ENCODE assay signal across 21 cellular contexts in genomic region chr2:47656715-47657600, GRCh38.
DNase-seq lines count a peak whose midpoint lies in the region; ATAC-seq, FAIRE-seq and TF ChIP-seq lines count a peak whose summit lies in the region.
"Had no signal": no experiment of that assay in that cellular context is flagged by ENCODE, and none has a peak within 500 bp of the region (broad histone marks: within the 10 kb centered on the region; RNA-seq: fewer than 3 reads in every experiment).

No MANE protein-coding gene starts in this region.

- POLR2A ChIA-PET in GM10248 (lab: Yijun Ruan, JAX), result no interaction called here
- POLR2A ChIA-PET in GM12878 (lab: Charles Lee), result interaction anchor here (0.6 kb wide), 1 partner anchor 56 kb away, joined by 7 read pairs; no protein-coding TSS in a partner anchor

- H3K36me3 Mint-ChIP-seq in neural progenitor cell, result no peaks in the 10 kb centered on the region
- H3K36me3 Mint-ChIP-seq: memory B cell had no signal

- TF ChIP-seq POLR2A in GM12878 (IDR thresholded peaks at IDR 0.05; ENCODE audit: low read depth, low read length), result no peak

- H3K4me3 ChIP-seq in GM12878 (no peak overlapping the region), neural progenitor cell (no peak overlapping the region)
- H3K4me3 ChIP-seq: gastrocnemius medialis, K562, SJSA1, thoracic aorta had no signal

- in situ Hi-C loops in GM12878 (cut with MboI), result no loop called here

- ATAC-seq in GM12878, result peak; percentile 30
- no peak for ATAC-seq in HG02763 (IDR thresholded peaks at IDR 0.05; ENCODE audit: unreplicated experiment)
- ATAC-seq: activated T-cell treated with anti-CD3 and anti-CD28 coated beads, Interleukin-2, amount 50 U/mL, for 4 hours; gastrocnemius medialis; K562; sciatic nerve had no signal

- no peak for FAIRE-seq in GM12878 (lab: Jason Lieb, UNC)
- FAIRE-seq: K562 had no signal

- CTCF ChIA-PET in GM10248 (lab: Yijun Ruan, JAX) (interaction anchor here (0.9 to 1.4 kb wide), 7 partner anchors 10 to 322 kb away, joined by 3 to 6 read pairs (median 3); no protein-coding TSS in a partner anchor), GM12878 (lab: Yijun Ruan, JAX) (interaction anchor here (1.0 to 1.3 kb wide), 2 partner anchors 110 kb away, joined by 3 read pairs; no protein-coding TSS in a partner anchor)

- H3K27ac ChIP-seq in GM12878 (ENCODE audit: control insufficient read depth, insufficient read depth), result no peak overlapping the region
- H3K27ac ChIP-seq in neural progenitor cell, result no peak overlapping the region
- H3K27ac ChIP-seq: gastrocnemius medialis, neutrophil, SJSA1, thoracic aorta had no signal

- H3K27ac Mint-ChIP-seq in neural progenitor cell, result peak overlapping the region; percentile 18
- H3K27ac Mint-ChIP-seq: memory B cell had no signal

- TF ChIP-seq RAD21 in GM12878 (IDR thresholded peaks at IDR 0.05; ENCODE audit: insufficient read depth, low read depth, low read length), result no peak

- no peak overlapping the region for H3K4me3 Mint-ChIP-seq in neural progenitor cell
- H3K4me3 Mint-ChIP-seq: activated T-cell treated with anti-CD3 and anti-CD28 coated beads, Interleukin-2, amount 50 U/mL, for 4 hours; memory B cell had no signal

- H3K4me1 Mint-ChIP-seq in neural progenitor cell, result peaks cover 17% of the 10 kb centered on the region

- H3F3A ChIP-seq in neural progenitor cell (ENCODE audit: low read depth), result no peaks in the 10 kb centered on the region

- peaks cover 2% of the 10 kb centered on the region for H3K9me3 Mint-ChIP-seq in neural progenitor cell
- H3K9me3 Mint-ChIP-seq: activated T-cell treated with anti-CD3 and anti-CD28 coated beads, Interleukin-2, amount 50 U/mL, for 4 hours; memory B cell had no signal

- H3K4me1 ChIP-seq in GM12878 (ENCODE audit: control insufficient read depth, insufficient read depth, low read length) (peaks cover 43% of the 10 kb centered on the region), neural progenitor cell (peaks cover 16% of the 10 kb centered on the region)
- H3K4me1 ChIP-seq: gastrocnemius medialis, SJSA1 had no signal

- BruUV-seq in GM12878 (replicated peaks; lab: Mats Ljungman, UMichigan), result no TSS peak

- H3K79me2 ChIP-seq in GM12878 (ENCODE audit: control insufficient read depth, insufficient read depth, low read length) (no peaks in the 10 kb centered on the region), neural progenitor cell (ENCODE audit: low read depth) (no peaks in the 10 kb centered on the region)

- DNase-seq in GM10248 (ENCODE audit: extremely low spot score), result peak; percentile 43
- DNase-seq in HT1080 (ENCODE audit: low read depth), result peak; percentile 54
- no peak for DNase-seq in GM12878 (ENCODE audit: low read depth, low spot score)
- no peak for DNase-seq in neural progenitor cell (ENCODE audit: low spot score)
- DNase-seq in inferior parietal cortex (ENCODE audit: extremely low spot score), result no peak
- DNase-seq in LoVo (ENCODE audit: low spot score), result no peak
- no peak for DNase-seq in hepatic stellate cell (ENCODE audit: low spot score)
- DNase-seq: activated CD4-positive, alpha-beta T cell treated with anti-CD3 and anti-CD28 coated beads, Interleukin-2, amount 50 U/mL, for 4 hours; activated T-cell treated with anti-CD3 and anti-CD28 coated beads, Interleukin-2, amount 50 U/mL, for 4 hours; C1 segment of cervical spinal cord; DMS53; gastrocnemius medialis; NCI-H1436; NCI-H446 had no signal

- no peaks in the 10 kb centered on the region for H4K20me1 ChIP-seq in GM12878 (ENCODE audit: control insufficient read depth, insufficient read depth)
- H4K20me1 ChIP-seq in neural progenitor cell (ENCODE audit: low read depth), result no peaks in the 10 kb centered on the region

- TF ChIP-seq CTCF in GM10248 (IDR thresholded peaks at IDR 0.05; ENCODE audit: control extremely low read depth, extremely low read depth, low read depth, missing control alignments) (no peak), GM12878 (IDR thresholded peaks at IDR 0.05 in 2 of 3, conservative IDR thresholded peaks at IDR 0.05 in 1 of 3; ENCODE audit: control insufficient read depth in 2 of 3, extremely low read depth in 1 of 3, insufficient read depth in 1 of 3, low read depth in 3 of 3, low read length in 3 of 3) (no peak), neural progenitor cell (IDR thresholded peaks at IDR 0.05) (no peak)

- H3K27me3 Mint-ChIP-seq in neural progenitor cell (ENCODE audit: insufficient read depth, low read depth), result peaks cover 7% of the 10 kb centered on the region
- H3K27me3 Mint-ChIP-seq: memory B cell had no signal

- H3K4me2 ChIP-seq in GM12878 (ENCODE audit: control insufficient read depth, insufficient read depth), result no peak overlapping the region
- no peak overlapping the region for H3K4me2 ChIP-seq in neural progenitor cell

- SMC1A ChIA-PET in GM12878 (lab: Charles Lee; ENCODE audit: uncharacterized antibody, unreplicated experiment), result interaction anchor here (1.1 to 4.6 kb wide), 2 partner anchors 110 to 111 kb away, joined by 3 to 39 read pairs; no protein-coding TSS in a partner anchor

- TF ChIP-seq EP300 in GM12878 (IDR thresholded peaks at IDR 0.05; ENCODE audit: borderline replicate concordance in 1 of 2, control insufficient read depth in 1 of 2, low read depth in 2 of 2, low read length in 2 of 2), result no peak

- no peaks in the 10 kb centered on the region for H3K36me3 ChIP-seq in GM12878 (ENCODE audit: control insufficient read depth in 2 of 2, insufficient read depth in 2 of 2, low read length in 1 of 2)
- no peaks in the 10 kb centered on the region for H3K36me3 ChIP-seq in neural progenitor cell
- H3K36me3 ChIP-seq: gastrocnemius medialis, neutrophil, SJSA1, thoracic aorta had no signal

- H3K9ac ChIP-seq in GM12878 (ENCODE audit: control insufficient read depth, insufficient read depth, low read length) (no peak overlapping the region), neural progenitor cell (no peak overlapping the region)

- H3K9me3 ChIP-seq in GM12878 (replicated peaks; ENCODE audit: control insufficient read depth, insufficient read depth, low read length) (no peaks in the 10 kb centered on the region), neural progenitor cell (ENCODE audit: low read depth) (no peaks in the 10 kb centered on the region)
- H3K9me3 ChIP-seq: gastrocnemius medialis, neutrophil, SJSA1, thoracic aorta had no signal

- 80% methylated on average over 8 of the region's 8 CpGs for WGBS in GM12878 (ENCODE audit: insufficient coverage, insufficient replicate concordance, low lambda C conversion rate, missing lambda C conversion rate)

- RAD21 ChIA-PET in GM12878 (lab: Charles Lee; ENCODE audit: unreplicated experiment), result interaction anchor here (1.1 kb wide), 1 partner anchor 111 kb away, joined by 4 read pairs; no protein-coding TSS in a partner anchor

- H2AFZ ChIP-seq in GM12878 (ENCODE audit: control insufficient read depth, low read depth, low read length) (no peak overlapping the region), neural progenitor cell (replicated peaks) (no peak overlapping the region)

- no peaks in the 10 kb centered on the region; a peak in 1 of 4 replicates for H3K27me3 ChIP-seq in GM12878 (replicated peaks in 1 of 2; ENCODE audit: control insufficient read depth in 2 of 2, insufficient read depth in 2 of 2, low read length in 1 of 2)
- H3K27me3 ChIP-seq in neural progenitor cell, result no peaks in the 10 kb centered on the region
- H3K27me3 ChIP-seq: gastrocnemius medialis, neutrophil had no signal

- intact Hi-C loops in GM12878 (cut with micrococcal nuclease; ENCODE audit: unreplicated experiment), result loop anchor here (5.0 kb wide), 1 partner anchor 110 kb away; no protein-coding TSS in a partner anchor

TF ChIP-seq in GM12878, 131 proteins besides CTCF, POLR2A, EP300 and RAD21 (continues in another document):
- no peak for TF ChIP-seq NR2F1 (conservative IDR thresholded peaks at IDR 0.05)
- TF ChIP-seq CREB1 (IDR thresholded peaks at IDR 0.05; ENCODE audit: low read depth), result no peak
- no peak for TF ChIP-seq NRF1 (conservative IDR thresholded peaks at IDR 0.05; ENCODE audit: low read depth, low read length)
- peak; percentile 29 for TF ChIP-seq BCL3 (IDR thresholded peaks at IDR 0.05; ENCODE audit: borderline replicate concordance, insufficient read depth, low read depth, low read length, poor library complexity, severe bottlenecking)
- no peak for TF ChIP-seq MLLT1 (IDR thresholded peaks at IDR 0.05)
- TF ChIP-seq RCOR1 (conservative IDR thresholded peaks at IDR 0.05; ENCODE audit: low read depth, low read length), result no peak
- no peak for TF ChIP-seq YBX1 (IDR thresholded peaks at IDR 0.05)
- no peak for TF ChIP-seq ZNF274 (IDR thresholded peaks at IDR 0.05; ENCODE audit: insufficient read depth, insufficient read length)
- 0 out of 2 replicates have a peak, but pooled peaks have one; percentile 23 for TF ChIP-seq NFIC (IDR thresholded peaks at IDR 0.05; ENCODE audit: low read depth, low read length)

Comparison
In these comparisons a context has a peak if more than half of its experiments do, and no peak if none do; other contexts are left out.
1. DNase-seq: peak in GM10248 (single experiment) and HT1080 (single experiment); none in GM12878 (single experiment), neural progenitor cell (single experiment), inferior parietal cortex (single experiment), LoVo (single experiment) and hepatic stellate cell (single experiment).